16 cellular contexts compared by ENCODE assay signal in genomic region chr2:176297737-176298136, GRCh38.
"Had no signal": no experiment of that assay in that cellular context is flagged by ENCODE, and none has a peak within 500 bp of the region (broad histone marks: within the 10 kb centered on the region; RNA-seq: fewer than 3 reads in every experiment).

No MANE protein-coding gene starts in this region.

- H3K27me3 Mint-ChIP-seq: naive thymus-derived CD8-positive, alpha-beta T cell; stimulated activated naive CD8-positive, alpha-beta T cell treated with anti-CD3 and anti-CD28 coated beads, Interleukin-15, Interleukin-2, amounts not matched to agents 100 ng/mL and 50 ng/mL, for 24 hours had no signal

- ATAC-seq: heart left ventricle; naive thymus-derived CD8-positive, alpha-beta T cell; sciatic nerve; upper lobe of right lung had no signal

- DNase-seq: cerebellar nuclear complex; cortex of kidney; dorsolateral prefrontal cortex; effector CD8-positive, alpha-beta T cell; esophagus squamous epithelium; foreskin fibroblast; heart left ventricle; hippocampal formation; kidney glomerular epithelial cell; mesendoderm; naive thymus-derived CD8-positive, alpha-beta T cell; posterior cingulate gyrus; tibial artery; upper lobe of right lung had no signal

- H3K4me3 Mint-ChIP-seq: naive thymus-derived CD8-positive, alpha-beta T cell; stimulated activated naive CD8-positive, alpha-beta T cell treated with anti-CD3 and anti-CD28 coated beads, Interleukin-15, Interleukin-2, amounts not matched to agents 100 ng/mL and 50 ng/mL, for 24 hours had no signal

- H3K9me3 Mint-ChIP-seq: naive thymus-derived CD8-positive, alpha-beta T cell; stimulated activated naive CD8-positive, alpha-beta T cell treated with anti-CD3 and anti-CD28 coated beads, Interleukin-15, Interleukin-2, amounts not matched to agents 100 ng/mL and 50 ng/mL, for 24 hours had no signal

- H3K27ac Mint-ChIP-seq: naive thymus-derived CD8-positive, alpha-beta T cell; stimulated activated naive CD8-positive, alpha-beta T cell treated with anti-CD3 and anti-CD28 coated beads, Interleukin-15, Interleukin-2, amounts not matched to agents 100 ng/mL and 50 ng/mL, for 24 hours had no signal
